13 cellular contexts compared by ENCODE assay signal in genomic region chr1:229378586-229379442, GRCh38. TPM values are rescaled to one million over a fixed set of nuclear protein-coding genes. Genes with fewer than 3 reads are reported as not detected.
DNase-seq lines count a peak whose midpoint lies in the region; ATAC-seq lines count a peak whose summit lies in the region.
"Had no signal": no experiment of that assay in that cellular context is flagged by ENCODE, and none has a peak within 500 bp of the region (broad histone marks: within the 10 kb centered on the region; RNA-seq: fewer than 3 reads in every experiment).

No MANE protein-coding gene starts in this region.

- no peak overlapping the region for H3K4me3 ChIP-seq in H7 (ENCODE audit: insufficient read depth, low read depth, low read length)
- H3K4me3 ChIP-seq: heart right ventricle, spleen had no signal

- no peak for ATAC-seq in HG03378 (IDR thresholded peaks at IDR 0.05; ENCODE audit: unreplicated experiment)
- ATAC-seq: heart right ventricle had no signal

- peaks cover 2% of the 10 kb centered on the region; the same call in 1 of the 2 replicates for H3K27me3 ChIP-seq in H7 (ENCODE audit: control insufficient read depth, insufficient read depth, low read length)

- no peaks in the 10 kb centered on the region for H3K36me3 ChIP-seq in H7 (replicated peaks; ENCODE audit: control insufficient read depth, insufficient read depth, low read length)
- H3K36me3 ChIP-seq: heart right ventricle, spleen had no signal

- peak; percentile 20 for DNase-seq in DMS 273 (lab: John Stamatoyannopoulos, UW; ENCODE audit: unreplicated experiment)
- no peak for DNase-seq in DMS 273 treated with DMSO at 0.1 percent for 48 hours (lab: John Stamatoyannopoulos, UW)
- peak; percentile 71 for DNase-seq in H7
- DNase-seq in RKO (ENCODE audit: low spot score), result peak; percentile 62
- DNase-seq in iPS-NIHi11 (ENCODE audit: low spot score), result peak; percentile 45
- DNase-seq in medulla oblongata (ENCODE audit: extremely low spot score), result no peak
- DNase-seq in GOT3 (lab: John Stamatoyannopoulos, UW), result no peak
- DNase-seq: 8988T, GDM1, heart right ventricle, NCI-H1105 treated with DMSO at 0.1 percent for 48 hours, spleen had no signal

RNA-seq across cellular contexts. Expression of gene CCSAP, which starts 36.0 kb away (rescaled TPM):
- 8.6 and 12.8 TPM in 2 replicates for total RNA-seq in H7 (2014; rRNA removed; shearing (Covaris generic))

RNA-seq across cellular contexts. Expression of gene ACTA1, which starts 55.1 kb away (rescaled TPM):
- 0.67 and 1.8 TPM in 2 replicates for total RNA-seq in H7 (2014; rRNA removed; shearing (Covaris generic))

Comparison
In these comparisons a context has a peak if more than half of its experiments do, and no peak if none do; other contexts are left out.
1. DNase-seq: peak in DMS 273 (single experiment), H7 (single experiment), RKO (single experiment) and iPS-NIHi11 (single experiment); none in DMS 273 treated with DMSO at 0.1 percent for 48 hours (single experiment), medulla oblongata (single experiment) and GOT3 (single experiment).